Comparison of ENCODE assay signal across 8 cellular contexts in genomic region chr16:77191259-77191969, GRCh38. TPM values are rescaled to one million over a fixed set of nuclear protein-coding genes. Genes with fewer than 3 reads are reported as not detected.
DNase-seq lines count a peak whose midpoint lies in the region; ATAC-seq and TF ChIP-seq lines count a peak whose summit lies in the region.

No MANE protein-coding gene starts in this region.

- peaks cover 46% of the 10 kb centered on the region for H3K4me1 Mint-ChIP-seq in brain

- TF ChIP-seq CTCF in AG10803 (conservative IDR thresholded peaks at IDR 0.05; ENCODE audit: low read length) = no peak
- no peak for TF ChIP-seq CTCF in Peyer's patch (IDR thresholded peaks at IDR 0.05)
- no peak for TF ChIP-seq CTCF in brain (conservative IDR thresholded peaks at IDR 0.05)
- TF ChIP-seq CTCF in left lung (IDR thresholded peaks at IDR 0.05) = no peak

- peaks cover 16% of the 10 kb centered on the region for H3K27me3 Mint-ChIP-seq in brain

- H3K9me3 ChIP-seq in Peyer's patch = no peaks in the 10 kb centered on the region
- no peaks in the 10 kb centered on the region for H3K9me3 ChIP-seq in left lung

- no peak for TF ChIP-seq POLR2A in Peyer's patch (IDR thresholded peaks at IDR 0.05)

- no peaks in the 10 kb centered on the region for H3K27me3 ChIP-seq in Peyer's patch
- no peaks in the 10 kb centered on the region for H3K27me3 ChIP-seq in left lung

- H3K4me1 ChIP-seq in Peyer's patch = peaks cover 0 to 10% (median 3%) of the 10 kb centered on the region in 4 donors
- peaks cover 5 to 26% of the 10 kb centered on the region in 2 donors for H3K4me1 ChIP-seq in left lung

- intact Hi-C loops in left lung (cut with DNase I) = no loop called here

- H3K9me3 Mint-ChIP-seq in brain = no peaks in the 10 kb centered on the region

- H3K4me3 Mint-ChIP-seq in brain = peak overlapping the region; percentile 91 to 97 (median 93)

- H3K27ac ChIP-seq in Peyer's patch (peak overlapping the region; percentile 82 to 97 (median 94)), left lung (peak overlapping the region; percentile 96 to 100)

- DNase-seq in AG10803 (ENCODE audit: low read depth) = peak; percentile 17
- peak; percentile 26 for DNase-seq in GM19240 (ENCODE audit: insufficient read length, low spot score)
- peak in 1 of 3 donors; percentile 61 for DNase-seq in Peyer's patch
- DNase-seq in left lung = peak; percentile 51 to 86
- peak; percentile 31 for DNase-seq in stimulated activated naive CD4-positive, alpha-beta T cell treated with Interleukin-2 at 50 U/mL for 16 hours (lab: John Stamatoyannopoulos, UW)
- DNase-seq in NCI-H2196 (lab: John Stamatoyannopoulos, UW; ENCODE audit: unreplicated experiment) = no peak
- no peak for DNase-seq in occipital lobe (lab: John Stamatoyannopoulos, UW)

- peak overlapping the region; percentile 99 to 100 (median 99) for H3K27ac Mint-ChIP-seq in brain

- peak; percentile 11 for ATAC-seq in left lung

- peaks cover 28% of the 10 kb centered on the region for H3K36me3 Mint-ChIP-seq in brain

- peak overlapping the region; percentile 97 for H3K4me3 ChIP-seq in AG10803 (ENCODE audit: low read length)
- H3K4me3 ChIP-seq in Peyer's patch = peak overlapping the region; percentile 67 to 93 (median 78)
- peak overlapping the region; percentile 63 to 67 for H3K4me3 ChIP-seq in left lung

- H3K36me3 ChIP-seq in Peyer's patch (peaks cover 0 to 36% (median 0%) of the 10 kb centered on the region in 3 donors), left lung (peaks cover 0 to 34% of the 10 kb centered on the region in 2 donors)

RNA-seq across cellular contexts. Expression of gene MON1B, which starts 0.4 kb away (rescaled TPM):
- total RNA-seq in Peyer's patch (10 to 100 TPM; 20.6 to 59.4 (median 47.1) TPM), left lung (10 to 100 TPM; 48.3 to 64.3 TPM), occipital lobe (8.3 TPM)
- 35.8 TPM for polyA plus RNA-seq in brain (ENCODE audit: insufficient read depth, low read depth, low replicate concordance)

RNA-seq across cellular contexts. Expression of gene SYCE1L, which starts 7.8 kb away (rescaled TPM):
- total RNA-seq in Peyer's patch = 1 to 10 TPM in 1 of 4 donors, not detected in 3; 1.9 TPM
- 9.3 TPM for polyA plus RNA-seq in brain (ENCODE audit: insufficient read depth, low read depth, low replicate concordance)
- 1 to 10 TPM; 4.0 to 5.7 TPM for total RNA-seq in left lung
- total RNA-seq in occipital lobe = not detected

Comparison
In these comparisons a context has a peak if more than half of its experiments do, and no peak if none do; other contexts are left out.
1. DNase-seq: peak in AG10803 (single experiment), GM19240 (single experiment), left lung (2 of 2) and stimulated activated naive CD4-positive, alpha-beta T cell treated with Interleukin-2 at 50 U/mL for 16 hours (single experiment); none in NCI-H2196 (single experiment) and occipital lobe (single experiment).
2. Peak in every context shown above with its lines, with median percentiles within 50 percentile points of each other: H3K4me3 ChIP-seq.